17 cellular contexts compared by ENCODE assay signal in the genomic region with DNA sequence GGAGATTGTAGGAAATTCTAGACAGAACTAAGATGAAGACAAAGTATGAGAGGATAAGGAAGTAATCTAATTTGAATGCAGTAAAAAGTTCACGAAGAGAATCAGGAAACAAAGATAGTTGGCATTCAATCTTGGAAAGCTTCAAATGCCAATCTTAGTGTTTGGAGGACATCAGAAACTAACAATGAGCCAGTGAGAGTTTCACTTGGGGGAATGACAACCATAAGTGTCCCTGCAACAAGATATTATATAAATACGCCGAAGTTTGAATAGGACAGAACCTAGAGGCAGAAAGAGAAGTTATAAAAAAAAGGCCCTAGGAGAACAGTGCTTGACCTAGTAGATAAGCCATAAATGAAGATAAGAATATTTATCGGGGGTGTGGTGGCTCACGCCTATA. TPM values are rescaled to one million over a fixed set of nuclear protein-coding genes. Genes with fewer than 3 reads are reported as not detected.
DNase-seq lines count a peak whose midpoint lies in the region; ATAC-seq and TF ChIP-seq lines count a peak whose summit lies in the region.
"Had no signal": no experiment of that assay in that cellular context is flagged by ENCODE, and none has a peak within 500 bp of the region (broad histone marks: within the 10 kb centered on the region; RNA-seq: fewer than 3 reads in every experiment).

No MANE protein-coding gene starts in this region.

- no peaks in the 10 kb centered on the region for H3K9me3 Mint-ChIP-seq in activated naive CD4-positive, alpha-beta T cell treated with anti-CD3 and anti-CD28 coated beads, Interleukin-2, amount 50 U/mL, for 24 hours
- H3K9me3 Mint-ChIP-seq in activated naive CD4-positive, alpha-beta T cell treated with anti-CD3 and anti-CD28 coated beads, Interleukin-2, amount 10 ng/mL, durations not matched to agents 7 days and 5 days: no peaks in the 10 kb centered on the region
- H3K9me3 Mint-ChIP-seq in CD8-positive, alpha-beta memory T cell: no peaks in the 10 kb centered on the region
- H3K9me3 Mint-ChIP-seq in T-cell (no peaks in the 10 kb centered on the region), mesothelial cell of epicardium (no peaks in the 10 kb centered on the region), glutamatergic neuron (ENCODE audit: unreplicated experiment) (no peaks in the 10 kb centered on the region)
- no peaks in the 10 kb centered on the region for H3K9me3 Mint-ChIP-seq in activated T-helper 1 cell treated with anti-CD3 and anti-CD28 coated beads, Interleukin-12 subunit alpha, Interleukin-12 subunit beta, Interleukin-2, Interleukin-4 antibody, amounts not matched to agents 30 ng/mL and 10 ng/mL and 1 ng/mL, durations not matched to agents 14 hours and 24 hours and 36 hours
- H3K9me3 Mint-ChIP-seq: CD14-positive monocyte, H9 had no signal

- peak overlapping the region; percentile 39 for H3K4me3 Mint-ChIP-seq in activated naive CD4-positive, alpha-beta T cell treated with anti-CD3 and anti-CD28 coated beads, Interleukin-2, amount 50 U/mL, for 24 hours
- no peak overlapping the region for H3K4me3 Mint-ChIP-seq in activated naive CD4-positive, alpha-beta T cell treated with anti-CD3 and anti-CD28 coated beads, Interleukin-2, amount 10 ng/mL, durations not matched to agents 7 days and 5 days
- H3K4me3 Mint-ChIP-seq in CD8-positive, alpha-beta memory T cell: no peak overlapping the region
- H3K4me3 Mint-ChIP-seq in T-cell: no peak overlapping the region
- no peak overlapping the region for H3K4me3 Mint-ChIP-seq in mesothelial cell of epicardium
- no peak overlapping the region for H3K4me3 Mint-ChIP-seq in activated T-helper 1 cell treated with anti-CD3 and anti-CD28 coated beads, Interleukin-12 subunit alpha, Interleukin-12 subunit beta, Interleukin-2, Interleukin-4 antibody, amounts not matched to agents 30 ng/mL and 10 ng/mL and 1 ng/mL, durations not matched to agents 14 hours and 24 hours and 36 hours
- H3K4me3 Mint-ChIP-seq in glutamatergic neuron (ENCODE audit: unreplicated experiment): no peak overlapping the region
- H3K4me3 Mint-ChIP-seq: CD14-positive monocyte, H9 had no signal

- no peak for ATAC-seq in T-cell (replicated peaks in 1 of 4)

- CTCF ChIA-PET in activated naive CD4-positive, alpha-beta T cell treated with anti-CD3 and anti-CD28 coated beads, Interleukin-2, amount 10 ng/mL, durations not matched to agents 7 days and 5 days (lab: Charles Lee): no interaction called here
- CTCF ChIA-PET in CD8-positive, alpha-beta memory T cell (lab: Charles Lee): no interaction called here
- CTCF ChIA-PET in T-cell (lab: Charles Lee): interaction anchor here in 1 of 2 donors (0.6 kb wide), 1 partner anchor 265 kb away, joined by 3 read pairs; no protein-coding TSS in a partner anchor

- H3K4me1 ChIP-seq in CD8-positive, alpha-beta memory T cell (ENCODE audit: insufficient read depth, low read length): peaks cover 4% of the 10 kb centered on the region

- H3K4me3 ChIP-seq in CD8-positive, alpha-beta memory T cell (ENCODE audit: low read length): no peak overlapping the region

- no peak for TF ChIP-seq CTCF in mesothelial cell of epicardium (IDR thresholded peaks at IDR 0.05; ENCODE audit: unreplicated experiment)
- no peak for TF ChIP-seq CTCF in glutamatergic neuron (IDR thresholded peaks at IDR 0.05; ENCODE audit: partially characterized antibody, unreplicated experiment)

- H3K9me3 ChIP-seq in CD8-positive, alpha-beta memory T cell (ENCODE audit: low read length): no peaks in the 10 kb centered on the region

- H3K27me3 ChIP-seq in CD8-positive, alpha-beta memory T cell (ENCODE audit: insufficient read depth, low read length, poor library complexity, severe bottlenecking): no peaks in the 10 kb centered on the region

- H3K36me3 ChIP-seq in CD8-positive, alpha-beta memory T cell (ENCODE audit: insufficient read depth, low read length): peaks cover 42% of the 10 kb centered on the region

- peaks cover 31% of the 10 kb centered on the region for H3K36me3 Mint-ChIP-seq in activated naive CD4-positive, alpha-beta T cell treated with anti-CD3 and anti-CD28 coated beads, Interleukin-2, amount 50 U/mL, for 24 hours
- H3K36me3 Mint-ChIP-seq in activated naive CD4-positive, alpha-beta T cell treated with anti-CD3 and anti-CD28 coated beads, Interleukin-2, amount 10 ng/mL, durations not matched to agents 7 days and 5 days: peaks cover 74% of the 10 kb centered on the region
- peaks cover 0 to 88% (median 32%) of the 10 kb centered on the region in 3 donors for H3K36me3 Mint-ChIP-seq in CD8-positive, alpha-beta memory T cell
- H3K36me3 Mint-ChIP-seq in T-cell (peaks cover 61% of the 10 kb centered on the region), mesothelial cell of epicardium (peaks cover 44% of the 10 kb centered on the region), glutamatergic neuron (ENCODE audit: unreplicated experiment) (no peaks in the 10 kb centered on the region)
- peaks cover 48% of the 10 kb centered on the region for H3K36me3 Mint-ChIP-seq in activated T-helper 1 cell treated with anti-CD3 and anti-CD28 coated beads, Interleukin-12 subunit alpha, Interleukin-12 subunit beta, Interleukin-2, Interleukin-4 antibody, amounts not matched to agents 30 ng/mL and 10 ng/mL and 1 ng/mL, durations not matched to agents 14 hours and 24 hours and 36 hours (ENCODE audit: low read depth)

- POLR2A ChIA-PET in CD8-positive, alpha-beta memory T cell (lab: Charles Lee): interaction anchor here (0.7 kb wide), 1 partner anchor 169 kb away, joined by 3 read pairs; no protein-coding TSS in a partner anchor
- POLR2A ChIA-PET in T-cell (lab: Charles Lee): interaction anchor here in 1 of 2 donors (0.6 kb wide), 1 partner anchor 395 kb away, joined by 7 read pairs; no protein-coding TSS in a partner anchor

- H3K27ac ChIP-seq in CD8-positive, alpha-beta memory T cell (ENCODE audit: low read depth, low read length): no peak overlapping the region
- H3K27ac ChIP-seq: HL-60 had no signal

- H3K4me1 Mint-ChIP-seq in activated naive CD4-positive, alpha-beta T cell treated with anti-CD3 and anti-CD28 coated beads, Interleukin-2, amount 50 U/mL, for 24 hours: peaks cover 53% of the 10 kb centered on the region
- H3K4me1 Mint-ChIP-seq in activated naive CD4-positive, alpha-beta T cell treated with anti-CD3 and anti-CD28 coated beads, Interleukin-2, amount 10 ng/mL, durations not matched to agents 7 days and 5 days: peaks cover 25% of the 10 kb centered on the region
- peaks cover 30 to 57% (median 46%) of the 10 kb centered on the region in 3 donors for H3K4me1 Mint-ChIP-seq in CD8-positive, alpha-beta memory T cell
- H3K4me1 Mint-ChIP-seq in T-cell (peaks cover 42 to 51% (median 44%) of the 10 kb centered on the region in 3 donors), mesothelial cell of epicardium (no peaks in the 10 kb centered on the region), glutamatergic neuron (ENCODE audit: low read depth, unreplicated experiment) (no peaks in the 10 kb centered on the region)
- H3K4me1 Mint-ChIP-seq in activated T-helper 1 cell treated with anti-CD3 and anti-CD28 coated beads, Interleukin-12 subunit alpha, Interleukin-12 subunit beta, Interleukin-2, Interleukin-4 antibody, amounts not matched to agents 30 ng/mL and 10 ng/mL and 1 ng/mL, durations not matched to agents 14 hours and 24 hours and 36 hours (ENCODE audit: low read depth): peaks cover 31% of the 10 kb centered on the region
- H3K4me1 Mint-ChIP-seq: CD14-positive monocyte, H9 had no signal

- DNase-seq in activated naive CD4-positive, alpha-beta T cell treated with anti-CD3 and anti-CD28 coated beads, Interleukin-2, amount 10 ng/mL, durations not matched to agents 7 days and 5 days: no peak
- DNase-seq in CD8-positive, alpha-beta memory T cell: no peak
- no peak for DNase-seq in T-cell
- DNase-seq in mesothelial cell of epicardium (ENCODE audit: low spot score in 2 of 2, unreplicated experiment in 2 of 2): no peak
- no peak for DNase-seq in activated T-helper 1 cell treated with anti-CD3 and anti-CD28 coated beads, Interleukin-12 subunit alpha, Interleukin-12 subunit beta, Interleukin-2, Interleukin-4 antibody, amounts not matched to agents 30 ng/mL and 10 ng/mL and 1 ng/mL, durations not matched to agents 14 hours and 24 hours and 36 hours (ENCODE audit: low spot score)
- no peak for DNase-seq in glutamatergic neuron
- DNase-seq: ACHN, AML-193, DMS53, H9, NCI-H1417, NCI-H187 treated with DMSO at 0.1 percent for 48 hours, NCI-H69, SIG-M5 had no signal

- intact Hi-C loops in activated T-helper 1 cell treated with anti-CD3 and anti-CD28 coated beads, Interleukin-12 subunit alpha, Interleukin-12 subunit beta, Interleukin-2, Interleukin-4 antibody, amounts not matched to agents 30 ng/mL and 10 ng/mL and 1 ng/mL, durations not matched to agents 14 hours and 24 hours and 36 hours (cut with micrococcal nuclease): no loop called here

- peak overlapping the region; percentile 86 for H3K27ac Mint-ChIP-seq in activated naive CD4-positive, alpha-beta T cell treated with anti-CD3 and anti-CD28 coated beads, Interleukin-2, amount 50 U/mL, for 24 hours
- no peak overlapping the region for H3K27ac Mint-ChIP-seq in activated naive CD4-positive, alpha-beta T cell treated with anti-CD3 and anti-CD28 coated beads, Interleukin-2, amount 10 ng/mL, durations not matched to agents 7 days and 5 days
- H3K27ac Mint-ChIP-seq in CD8-positive, alpha-beta memory T cell: peak overlapping the region in 5 of 8 donors; percentile 1 to 66 (median 48)
- peak overlapping the region; percentile 44 to 50 for H3K27ac Mint-ChIP-seq in T-cell
- peak overlapping the region; percentile 2 for H3K27ac Mint-ChIP-seq in mesothelial cell of epicardium
- no peak overlapping the region for H3K27ac Mint-ChIP-seq in activated T-helper 1 cell treated with anti-CD3 and anti-CD28 coated beads, Interleukin-12 subunit alpha, Interleukin-12 subunit beta, Interleukin-2, Interleukin-4 antibody, amounts not matched to agents 30 ng/mL and 10 ng/mL and 1 ng/mL, durations not matched to agents 14 hours and 24 hours and 36 hours
- no peak overlapping the region for H3K27ac Mint-ChIP-seq in glutamatergic neuron (ENCODE audit: unreplicated experiment)

- H3K27me3 Mint-ChIP-seq in activated naive CD4-positive, alpha-beta T cell treated with anti-CD3 and anti-CD28 coated beads, Interleukin-2, amount 50 U/mL, for 24 hours: no peaks in the 10 kb centered on the region
- no peaks in the 10 kb centered on the region for H3K27me3 Mint-ChIP-seq in activated naive CD4-positive, alpha-beta T cell treated with anti-CD3 and anti-CD28 coated beads, Interleukin-2, amount 10 ng/mL, durations not matched to agents 7 days and 5 days
- no peaks in the 10 kb centered on the region for H3K27me3 Mint-ChIP-seq in CD8-positive, alpha-beta memory T cell
- no peaks in the 10 kb centered on the region for H3K27me3 Mint-ChIP-seq in T-cell
- H3K27me3 Mint-ChIP-seq in mesothelial cell of epicardium (ENCODE audit: low read depth): no peaks in the 10 kb centered on the region
- H3K27me3 Mint-ChIP-seq in activated T-helper 1 cell treated with anti-CD3 and anti-CD28 coated beads, Interleukin-12 subunit alpha, Interleukin-12 subunit beta, Interleukin-2, Interleukin-4 antibody, amounts not matched to agents 30 ng/mL and 10 ng/mL and 1 ng/mL, durations not matched to agents 14 hours and 24 hours and 36 hours (ENCODE audit: insufficient read depth): no peaks in the 10 kb centered on the region
- no peaks in the 10 kb centered on the region for H3K27me3 Mint-ChIP-seq in glutamatergic neuron (ENCODE audit: unreplicated experiment)

RNA-seq across cellular contexts. Expression of a gene that starts 11.1 kb away (rescaled TPM):
- 100 to 1,000 TPM; 497 to 551 TPM for total RNA-seq in CD8-positive, alpha-beta memory T cell
- 267 TPM for polyA plus RNA-seq in CD8-positive, alpha-beta memory T cell
- total RNA-seq in T-cell: 10 to 100 TPM; 65.4 to 97.6 (median 88.0) TPM
- total RNA-seq in mesothelial cell of epicardium: 126 to 130 TPM (median 128 TPM) in 3 replicates
- 384 and 385 TPM in 2 replicates for total RNA-seq in activated T-helper 1 cell treated with anti-CD3 and anti-CD28 coated beads, Interleukin-12 subunit alpha, Interleukin-12 subunit beta, Interleukin-2, Interleukin-4 antibody, amounts not matched to agents 30 ng/mL and 10 ng/mL and 1 ng/mL, durations not matched to agents 14 hours and 24 hours and 36 hours
- total RNA-seq in glutamatergic neuron (ENCODE audit: unreplicated experiment): 114 TPM

RNA-seq across cellular contexts. Expression of a gene that starts 19.4 kb away (rescaled TPM):
- 100 to 1,000 TPM in 1 of 2 experiments, 10 to 100 TPM in 1; 99.4 to 102 TPM for total RNA-seq in CD8-positive, alpha-beta memory T cell
- 41.3 TPM for polyA plus RNA-seq in CD8-positive, alpha-beta memory T cell
- total RNA-seq in T-cell: 10 to 100 TPM; 24.4 to 34.7 (median 29.7) TPM
- 42.7 to 46.5 TPM (median 43.3 TPM) in 3 replicates for total RNA-seq in mesothelial cell of epicardium
- total RNA-seq in activated T-helper 1 cell treated with anti-CD3 and anti-CD28 coated beads, Interleukin-12 subunit alpha, Interleukin-12 subunit beta, Interleukin-2, Interleukin-4 antibody, amounts not matched to agents 30 ng/mL and 10 ng/mL and 1 ng/mL, durations not matched to agents 14 hours and 24 hours and 36 hours: 88.9 and 89.1 TPM in 2 replicates
- total RNA-seq in glutamatergic neuron (ENCODE audit: unreplicated experiment): 17.3 TPM

RNA-seq across cellular contexts. Expression of a gene that starts 24.5 kb away (rescaled TPM):
- total RNA-seq in CD8-positive, alpha-beta memory T cell: 10 to 100 TPM; 15.2 to 18.8 TPM
- 27.7 TPM for polyA plus RNA-seq in CD8-positive, alpha-beta memory T cell
- total RNA-seq in T-cell (10 to 100 TPM in 4 of 5 donors, 1 to 10 TPM in 1; 9.2 to 31.4 (median 25.7) TPM), mesothelial cell of epicardium (62.1 to 71.6 TPM (median 65.1 TPM) in 3 replicates), glutamatergic neuron (ENCODE audit: unreplicated experiment) (45.7 TPM)
- 9.7 and 12.7 TPM in 2 replicates for total RNA-seq in activated T-helper 1 cell treated with anti-CD3 and anti-CD28 coated beads, Interleukin-12 subunit alpha, Interleukin-12 subunit beta, Interleukin-2, Interleukin-4 antibody, amounts not matched to agents 30 ng/mL and 10 ng/mL and 1 ng/mL, durations not matched to agents 14 hours and 24 hours and 36 hours

RNA-seq across cellular contexts. Expression of a gene that starts 34.0 kb away (rescaled TPM):
- 10 to 100 TPM; 88.1 to 98.7 TPM for total RNA-seq in CD8-positive, alpha-beta memory T cell
- 46.8 TPM for polyA plus RNA-seq in CD8-positive, alpha-beta memory T cell
- total RNA-seq in T-cell: 100 to 1,000 TPM in 4 of 5 donors, 10 to 100 TPM in 1; 94.4 to 154 (median 148) TPM
- total RNA-seq in mesothelial cell of epicardium: 411 to 439 TPM (median 428 TPM) in 3 replicates
- total RNA-seq in activated T-helper 1 cell treated with anti-CD3 and anti-CD28 coated beads, Interleukin-12 subunit alpha, Interleukin-12 subunit beta, Interleukin-2, Interleukin-4 antibody, amounts not matched to agents 30 ng/mL and 10 ng/mL and 1 ng/mL, durations not matched to agents 14 hours and 24 hours and 36 hours: 96.8 and 101 TPM in 2 replicates
- 403 TPM for total RNA-seq in glutamatergic neuron (ENCODE audit: unreplicated experiment)

Comparison
In these comparisons a context has a peak if more than half of its experiments do, and no peak if none do; other contexts are left out.
1. H3K27ac Mint-ChIP-seq: peak in activated naive CD4-positive, alpha-beta T cell treated with anti-CD3 and anti-CD28 coated beads, Interleukin-2, amount 50 U/mL, for 24 hours (single experiment), CD8-positive, alpha-beta memory T cell (5 of 8), T-cell (2 of 2) and mesothelial cell of epicardium (single experiment); none in activated naive CD4-positive, alpha-beta T cell treated with anti-CD3 and anti-CD28 coated beads, Interleukin-2, amount 10 ng/mL, durations not matched to agents 7 days and 5 days (single experiment), activated T-helper 1 cell treated with anti-CD3 and anti-CD28 coated beads, Interleukin-12 subunit alpha, Interleukin-12 subunit beta, Interleukin-2, Interleukin-4 antibody, amounts not matched to agents 30 ng/mL and 10 ng/mL and 1 ng/mL, durations not matched to agents 14 hours and 24 hours and 36 hours (single experiment) and glutamatergic neuron (single experiment).